1 cellular context compared by ENCODE assay signal in genomic region chr4:109611045-109611616, GRCh38.
TF ChIP-seq lines count a peak whose summit lies in the region.

No MANE protein-coding gene starts in this region.

TF ChIP-seq in A549, 52 proteins besides CTCF, POLR2A, EP300 and RAD21 (continued from another document):
- no peak for TF ChIP-seq HMGXB4 (CRISPR knock-in tag; IDR thresholded peaks at IDR 0.05; ENCODE audit: borderline replicate concordance)
- no peak for TF ChIP-seq ZC3H11A (IDR thresholded peaks at IDR 0.05)
- TF ChIP-seq, protein P1, sequence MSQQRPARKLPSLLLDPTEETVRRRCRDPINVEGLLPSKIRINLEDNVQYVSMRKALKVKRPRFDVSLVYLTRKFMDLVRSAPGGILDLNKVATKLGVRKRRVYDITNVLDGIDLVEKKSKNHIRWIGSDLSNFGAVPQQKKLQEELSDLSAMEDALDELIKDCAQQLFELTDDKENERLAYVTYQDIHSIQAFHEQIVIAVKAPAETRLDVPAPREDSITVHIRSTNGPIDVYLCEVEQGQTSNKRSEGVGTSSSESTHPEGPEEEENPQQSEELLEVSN (IDR thresholded peaks at IDR 0.05; ENCODE audit: borderline replicate concordance, low read depth), result no peak
- no peak for TF ChIP-seq TFCP2L1 (CRISPR knock-in tag; IDR thresholded peaks at IDR 0.05)
- TF ChIP-seq MYC (IDR thresholded peaks at IDR 0.05; ENCODE audit: borderline replicate concordance, low read length), result no peak
- TF ChIP-seq SMC3 (IDR thresholded peaks at IDR 0.05), result no peak
- no peak for TF ChIP-seq NR3C1 (IDR thresholded peaks at IDR 0.05)
- TF ChIP-seq, protein P2, sequence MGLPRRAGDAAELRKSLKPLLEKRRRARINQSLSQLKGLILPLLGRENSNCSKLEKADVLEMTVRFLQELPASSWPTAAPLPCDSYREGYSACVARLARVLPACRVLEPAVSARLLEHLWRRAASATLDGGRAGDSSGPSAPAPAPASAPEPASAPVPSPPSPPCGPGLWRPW (IDR thresholded peaks at IDR 0.05), result no peak
- no peak for TF ChIP-seq KDM1A (IDR thresholded peaks at IDR 0.05; ENCODE audit: low read depth)
- TF ChIP-seq RNF2 (IDR thresholded peaks at IDR 0.05; ENCODE audit: borderline replicate concordance, low read depth), result no peak
- TF ChIP-seq, protein P3, sequence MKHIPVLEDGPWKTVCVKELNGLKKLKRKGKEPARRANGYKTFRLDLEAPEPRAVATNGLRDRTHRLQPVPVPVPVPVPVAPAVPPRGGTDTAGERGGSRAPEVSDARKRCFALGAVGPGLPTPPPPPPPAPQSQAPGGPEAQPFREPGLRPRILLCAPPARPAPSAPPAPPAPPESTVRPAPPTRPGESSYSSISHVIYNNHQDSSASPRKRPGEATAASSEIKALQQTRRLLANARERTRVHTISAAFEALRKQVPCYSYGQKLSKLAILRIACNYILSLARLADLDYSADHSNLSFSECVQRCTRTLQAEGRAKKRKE (CRISPR knock-in tag; IDR thresholded peaks at IDR 0.05; ENCODE audit: low read depth), result no peak
- no peak for TF ChIP-seq CBX2 (IDR thresholded peaks at IDR 0.05; ENCODE audit: borderline replicate concordance, low read depth)
